Comparison of ENCODE assay signal across 25 cellular contexts in the genomic region with DNA sequence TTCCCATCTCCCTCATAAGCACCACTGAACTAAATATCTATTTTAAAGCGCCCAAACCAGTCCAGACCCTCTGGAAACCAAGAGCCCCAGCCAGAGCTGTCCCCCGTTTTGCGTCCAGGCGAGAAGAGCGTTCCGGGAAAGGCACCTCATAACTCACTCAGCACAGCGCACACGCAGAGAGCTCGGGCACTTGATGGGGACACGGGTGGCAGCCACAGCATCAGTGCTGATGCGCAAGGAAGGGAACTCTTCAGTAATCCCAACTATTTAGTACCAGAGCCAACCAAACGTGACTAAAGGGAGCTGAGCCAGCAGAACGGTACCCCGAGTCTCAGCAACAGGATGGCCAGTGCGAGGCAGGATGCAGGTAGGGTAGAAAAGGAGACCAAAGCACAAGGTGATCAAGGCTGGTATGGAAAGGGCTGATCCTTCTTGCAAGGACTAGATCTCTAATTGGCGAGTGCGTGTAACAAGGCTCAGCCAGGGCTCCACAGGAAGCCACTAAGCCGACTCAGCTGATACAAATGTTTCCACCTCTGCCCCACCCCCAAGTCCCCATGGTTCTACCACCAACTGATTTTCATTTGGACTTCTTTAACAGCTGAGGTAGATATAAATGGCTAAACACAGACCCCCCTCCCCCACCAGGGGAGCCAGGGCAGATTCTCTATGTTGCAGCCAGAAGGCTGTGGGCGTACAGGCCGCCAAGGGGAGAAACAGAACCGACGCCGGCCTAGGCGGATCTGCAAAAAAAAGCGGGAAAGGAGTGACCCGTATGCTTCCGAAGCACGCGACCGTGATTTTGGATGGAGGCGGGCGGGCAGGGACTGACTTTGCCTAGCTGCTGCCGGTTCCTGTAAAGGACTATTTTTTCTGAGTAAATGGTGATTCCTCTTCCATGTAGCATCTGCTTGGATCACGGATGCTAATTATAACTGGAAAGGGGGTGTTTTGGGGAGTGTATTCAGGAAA.
A peak's percentile ranks its signal among the peaks of the same experiment; 100 is the strongest.
DNase-seq lines count a peak whose midpoint lies in the region; FAIRE-seq and TF ChIP-seq lines count a peak whose summit lies in the region.
"Had no signal": no experiment of that assay in that cellular context is flagged by ENCODE, and none has a peak within 500 bp of the region (broad histone marks: within the 10 kb centered on the region; RNA-seq: fewer than 3 reads in every experiment).

No MANE protein-coding gene starts in this region.

- no peak for TF ChIP-seq POLR2A in testis (IDR thresholded peaks at IDR 0.05)
- TF ChIP-seq POLR2A in stomach (IDR thresholded peaks at IDR 0.05) = no peak

- no peaks in the 10 kb centered on the region for H3K36me3 ChIP-seq in endodermal cell (ENCODE audit: control insufficient read depth, insufficient read depth, low read length)
- H3K36me3 ChIP-seq in testis (ENCODE audit: low read depth, missing control alignments) = no peaks in the 10 kb centered on the region
- no peaks in the 10 kb centered on the region for H3K36me3 ChIP-seq in stomach

- H3K4me1 ChIP-seq in endodermal cell (ENCODE audit: control insufficient read depth, insufficient read depth, low read length) = no peaks in the 10 kb centered on the region
- no peaks in the 10 kb centered on the region for H3K4me1 ChIP-seq in testis
- peaks cover 0 to 2% (median 0%) of the 10 kb centered on the region in 4 donors for H3K4me1 ChIP-seq in stomach
- H3K4me1 ChIP-seq: Caco-2 had no signal

- H3K9me3 ChIP-seq in endodermal cell (ENCODE audit: control insufficient read depth, low read length) (no peaks in the 10 kb centered on the region), testis (no peaks in the 10 kb centered on the region), stomach (peaks cover 0 to 7% (median 0%) of the 10 kb centered on the region in 4 donors)
- H3K9me3 ChIP-seq: Caco-2 had no signal

- H3K27ac ChIP-seq in endodermal cell (ENCODE audit: low read depth, low read length) (no peak overlapping the region), testis (no peak overlapping the region), stomach (no peak overlapping the region), caudate nucleus (ENCODE audit: low read depth, low read length) (no peak overlapping the region)
- H3K27ac ChIP-seq: C4-2B, PC-9 had no signal

- DNase-seq in ELF-1 (ENCODE audit: low read depth, low spot score) (peak; percentile 20), HTR-8/SVneo (ENCODE audit: insufficient read length, low spot score) (no peak), endodermal cell (peak; percentile 57), testis (peak; percentile 16), D341Med (ENCODE audit: low spot score) (no peak), stomach (no peak), caudate nucleus (lab: John Stamatoyannopoulos, UW) (no peak)
- DNase-seq: Caco-2; CD8-positive, alpha-beta T cell; DMS79 treated with DMSO at 0.1 percent for 48 hours; H7; KBM-7; MV-4-11; NCI-H1105 treated with DMSO at 0.1 percent for 48 hours; NCI-H146; NCI-H2029; NCI-H446; NCI-H524 treated with DMSO at 0.1 percent for 48 hours; NCI-H82; NK-92 treated with Interleukin-12 subunit alpha and Interleukin-12 subunit beta, amount 100 ng/mL, for 24 hours; PC-9; SHP77 had no signal

- H3K4me3 Mint-ChIP-seq in endodermal cell = no peak overlapping the region
- H3K4me3 Mint-ChIP-seq: B cell; CD8-positive, alpha-beta T cell had no signal

- H3K4me3 ChIP-seq in endodermal cell (ENCODE audit: low read length) (no peak overlapping the region), testis (peak overlapping the region in 1 of 2 donors; percentile 19), stomach (no peak overlapping the region)
- H3K4me3 ChIP-seq: PC-9 had no signal

- FAIRE-seq in HTR-8/SVneo (lab: Jason Lieb, UNC) = peak; percentile 72
- FAIRE-seq: GM19239 had no signal

- TF ChIP-seq EP300 in stomach (IDR thresholded peaks at IDR 0.05) = no peak

- peaks cover 7% of the 10 kb centered on the region for H3K27me3 Mint-ChIP-seq in endodermal cell (ENCODE audit: insufficient read depth)

- no peaks in the 10 kb centered on the region for H3K36me3 Mint-ChIP-seq in endodermal cell (ENCODE audit: low read depth)
- H3K36me3 Mint-ChIP-seq: CD8-positive, alpha-beta T cell had no signal

- WGBS in endodermal cell (ENCODE audit: insufficient coverage in 1 of 2, insufficient read length in 1 of 2), 2 experiments = 89 to 90% methylated on average over 18 to 34 of the region's 34 CpGs
- 71 to 75% methylated on average over 33 to 34 of the region's 34 CpGs for WGBS in testis, 2 donors
- WGBS in stomach, 5 donors = 87 to 94% (median 91%) methylated on average over 34 of the region's 34 CpGs

- intact Hi-C loops in testis (cut with DNase I; ENCODE audit: low total_unique reads) (no loop called here), stomach (cut with DNase I; ENCODE audit: low total_unique reads) (no loop called here)

- no peak overlapping the region for H3K9ac ChIP-seq in endodermal cell (ENCODE audit: extremely low read depth, low read length, poor library complexity, severe bottlenecking)

- H3K27me3 ChIP-seq in endodermal cell (ENCODE audit: control insufficient read depth, insufficient read depth, low read length, poor library complexity, severe bottlenecking) (peaks cover 3% of the 10 kb centered on the region), testis (no peaks in the 10 kb centered on the region), stomach (no peaks in the 10 kb centered on the region)

- H3K9me3 Mint-ChIP-seq in endodermal cell = peaks cover 26% of the 10 kb centered on the region

- H3K4me1 Mint-ChIP-seq in endodermal cell = no peaks in the 10 kb centered on the region
- H3K4me1 Mint-ChIP-seq: B cell had no signal

- H3K27ac Mint-ChIP-seq in endodermal cell = no peak overlapping the region
- H3K27ac Mint-ChIP-seq: B cell; CD8-positive, alpha-beta T cell had no signal

- no peak for TF ChIP-seq CTCF in endodermal cell (conservative IDR thresholded peaks at IDR 0.05)
- no peak for TF ChIP-seq CTCF in testis (IDR thresholded peaks at IDR 0.05)
- TF ChIP-seq CTCF in stomach (IDR thresholded peaks at IDR 0.05) = no peak

Comparison
In these comparisons a context has a peak if more than half of its experiments do, and no peak if none do; other contexts are left out.
1. DNase-seq: peak in ELF-1 (single experiment), endodermal cell (single experiment) and testis (single experiment); none in HTR-8/SVneo (single experiment), D341Med (single experiment), stomach (single experiment) and caudate nucleus (0 of 61).